18 cellular contexts compared by ENCODE assay signal in genomic region chr15:66824374-66824773, GRCh38.
DNase-seq lines count a peak whose midpoint lies in the region; TF ChIP-seq lines count a peak whose summit lies in the region.
"Had no signal": no experiment of that assay in that cellular context is flagged by ENCODE, and none has a peak within 500 bp of the region (broad histone marks: within the 10 kb centered on the region; RNA-seq: fewer than 3 reads in every experiment).

No MANE protein-coding gene starts in this region.

- no peak overlapping the region for H3K23ac ChIP-seq in H9 (ENCODE audit: insufficient read length, low read depth, low read length)
- no peak overlapping the region for H3K23ac ChIP-seq in trophoblast cell (ENCODE audit: low read length)

- H2BK15ac ChIP-seq in H9 (ENCODE audit: low read depth, low read length): no peak overlapping the region

- H3K27ac ChIP-seq in H9 (ENCODE audit: insufficient read length, low read depth, low read length) (no peak overlapping the region), trophoblast cell (ENCODE audit: low read depth, low read length) (no peak overlapping the region)
- H3K27ac ChIP-seq: BLaER1, HL-60 had no signal

- peaks cover 16% of the 10 kb centered on the region for H3K27me3 Mint-ChIP-seq in activated naive CD4-positive, alpha-beta T cell treated with anti-CD3 and anti-CD28 coated beads, Interleukin-2, amount 10 ng/mL, durations not matched to agents 7 days and 5 days
- H3K27me3 Mint-ChIP-seq in H9 (ENCODE audit: low read depth): peaks cover 6% of the 10 kb centered on the region
- H3K27me3 Mint-ChIP-seq in osteocyte (ENCODE audit: unreplicated experiment): no peaks in the 10 kb centered on the region

- H3K9me3 ChIP-seq in H9 (ENCODE audit: control insufficient read depth, low read depth, low read length): no peaks in the 10 kb centered on the region
- no peaks in the 10 kb centered on the region for H3K9me3 ChIP-seq in trophoblast cell (ENCODE audit: insufficient read depth, low read depth, low read length)
- H3K9me3 ChIP-seq: BLaER1, Caco-2 had no signal

- no peak overlapping the region for H3K56ac ChIP-seq in H9 (ENCODE audit: insufficient read length, low read depth, low read length)

- H4K5ac ChIP-seq in H9 (ENCODE audit: insufficient read length, low read depth, low read length): no peak overlapping the region

- no peaks in the 10 kb centered on the region for H4K20me1 ChIP-seq in H9 (ENCODE audit: control insufficient read depth, insufficient read depth, insufficient read length)
- H4K20me1 ChIP-seq: BLaER1 had no signal

- H2BK20ac ChIP-seq in H9 (ENCODE audit: low read depth, low read length, poor library complexity, severe bottlenecking): no peak overlapping the region

- H3K4me3 Mint-ChIP-seq in activated naive CD4-positive, alpha-beta T cell treated with anti-CD3 and anti-CD28 coated beads, Interleukin-2, amount 10 ng/mL, durations not matched to agents 7 days and 5 days: no peak overlapping the region
- H3K4me3 Mint-ChIP-seq in H9 (no peak overlapping the region), osteocyte (ENCODE audit: unreplicated experiment) (no peak overlapping the region)
- H3K4me3 Mint-ChIP-seq: CD8-positive, alpha-beta memory T cell; HFFc6 had no signal

- H3K18ac ChIP-seq in H9 (ENCODE audit: insufficient read length, low read depth, low read length) (no peak overlapping the region), trophoblast cell (ENCODE audit: low read length) (no peak overlapping the region)

- CTCF ChIA-PET in activated naive CD4-positive, alpha-beta T cell treated with anti-CD3 and anti-CD28 coated beads, Interleukin-2, amount 10 ng/mL, durations not matched to agents 7 days and 5 days (lab: Charles Lee): interaction anchor here (0.6 kb wide), 1 partner anchor 16 kb away, joined by 3 read pairs; no protein-coding TSS in a partner anchor

- H4K12ac ChIP-seq in trophoblast cell (ENCODE audit: low read depth, low read length): no peak overlapping the region

- no peak overlapping the region for H4K91ac ChIP-seq in H9 (ENCODE audit: insufficient read length, low read depth, low read length)
- H4K91ac ChIP-seq in trophoblast cell (ENCODE audit: low read depth, low read length): no peak overlapping the region

- H3K27ac Mint-ChIP-seq in activated naive CD4-positive, alpha-beta T cell treated with anti-CD3 and anti-CD28 coated beads, Interleukin-2, amount 10 ng/mL, durations not matched to agents 7 days and 5 days: peak overlapping the region; percentile 30
- H3K27ac Mint-ChIP-seq in H9: no peak overlapping the region
- no peak overlapping the region for H3K27ac Mint-ChIP-seq in osteocyte (ENCODE audit: unreplicated experiment)
- H3K27ac Mint-ChIP-seq: HFFc6 had no signal

- H3K4me2 ChIP-seq in H9 (ENCODE audit: insufficient read depth, insufficient read length, low read length): no peak overlapping the region
- no peak overlapping the region for H3K4me2 ChIP-seq in trophoblast cell (ENCODE audit: low read length)
- H3K4me2 ChIP-seq: BLaER1 had no signal

- H3K4me1 Mint-ChIP-seq in activated naive CD4-positive, alpha-beta T cell treated with anti-CD3 and anti-CD28 coated beads, Interleukin-2, amount 10 ng/mL, durations not matched to agents 7 days and 5 days: no peaks in the 10 kb centered on the region
- H3K4me1 Mint-ChIP-seq in H9 (peaks cover 34 to 38% of the 10 kb centered on the region in 2 experiments), osteocyte (ENCODE audit: unreplicated experiment) (peaks cover 24% of the 10 kb centered on the region)
- H3K4me1 Mint-ChIP-seq: CD8-positive, alpha-beta memory T cell had no signal

- H3K79me1 ChIP-seq in H9 (ENCODE audit: insufficient read depth, low read depth, low read length, poor library complexity, severe bottlenecking) (no peaks in the 10 kb centered on the region), trophoblast cell (ENCODE audit: low read length) (peaks cover 12% of the 10 kb centered on the region)

- no peaks in the 10 kb centered on the region for H3K9me3 Mint-ChIP-seq in activated naive CD4-positive, alpha-beta T cell treated with anti-CD3 and anti-CD28 coated beads, Interleukin-2, amount 10 ng/mL, durations not matched to agents 7 days and 5 days
- H3K9me3 Mint-ChIP-seq in H9 (no peaks in the 10 kb centered on the region), osteocyte (ENCODE audit: unreplicated experiment) (no peaks in the 10 kb centered on the region)
- H3K9me3 Mint-ChIP-seq: CD8-positive, alpha-beta memory T cell; HFFc6 had no signal

- H3K79me2 ChIP-seq in H9 (ENCODE audit: insufficient read depth, low read length) (no peaks in the 10 kb centered on the region), trophoblast cell (ENCODE audit: control insufficient read depth, insufficient read depth, low read length, poor library complexity) (no peaks in the 10 kb centered on the region)

- H2BK12ac ChIP-seq in H9 (ENCODE audit: insufficient read length, low read depth, low read length) (no peak overlapping the region), trophoblast cell (ENCODE audit: low read length) (peak overlapping the region; percentile 67)

- H3K4me3 ChIP-seq in trophoblast cell (ENCODE audit: low read depth, low read length): no peak overlapping the region
- H3K4me3 ChIP-seq: BLaER1 had no signal

- no peaks in the 10 kb centered on the region for H3K36me3 Mint-ChIP-seq in activated naive CD4-positive, alpha-beta T cell treated with anti-CD3 and anti-CD28 coated beads, Interleukin-2, amount 10 ng/mL, durations not matched to agents 7 days and 5 days
- H3K36me3 Mint-ChIP-seq in H9 (ENCODE audit: insufficient read depth in 1 of 3, low read depth in 3 of 3) (no peaks in the 10 kb centered on the region), osteocyte (ENCODE audit: unreplicated experiment) (no peaks in the 10 kb centered on the region)
- H3K36me3 Mint-ChIP-seq: CD8-positive, alpha-beta memory T cell had no signal

- H3K14ac ChIP-seq in H9 (ENCODE audit: insufficient read depth, low read length) (0 out of 2 replicates have a peak overlapping the region, but pooled peaks have one; percentile 27), trophoblast cell (ENCODE audit: low read length) (no peak overlapping the region)

- WGBS in H9 (ENCODE audit: extremely low coverage, insufficient read length, low lambda C conversion rate): no CpG with 5 or more reads among the region's 3 CpGs
- no CpG with 5 or more reads among the region's 3 CpGs for WGBS in trophoblast cell (ENCODE audit: extremely low coverage, insufficient coverage, insufficient read length)

- H2BK120ac ChIP-seq in H9 (ENCODE audit: low read depth, low read length, poor library complexity, severe bottlenecking) (no peak overlapping the region), trophoblast cell (ENCODE audit: insufficient read depth, low read length, poor library complexity) (no peak overlapping the region)

- no peaks in the 10 kb centered on the region for H3K36me3 ChIP-seq in trophoblast cell (ENCODE audit: control insufficient read depth in 1 of 2, insufficient read depth in 2 of 2, low read length in 2 of 2)
- H3K36me3 ChIP-seq: BLaER1 had no signal

- no peak overlapping the region for H3K9ac ChIP-seq in H9 (ENCODE audit: extremely low read depth, insufficient read length, low read length)
- H3K9ac ChIP-seq in trophoblast cell (ENCODE audit: low read length): no peak overlapping the region
- H3K9ac ChIP-seq: BLaER1 had no signal

- H3K23me2 ChIP-seq in H9 (ENCODE audit: insufficient read length, low read depth, low read length, poor library complexity, severe bottlenecking): no peaks in the 10 kb centered on the region

- H3K27me3 ChIP-seq in H9 (ENCODE audit: insufficient read depth, low read length) (no peaks in the 10 kb centered on the region), trophoblast cell (ENCODE audit: insufficient read depth, low read length) (no peaks in the 10 kb centered on the region)
- H3K27me3 ChIP-seq: BLaER1 had no signal

- DNase-seq in activated naive CD4-positive, alpha-beta T cell treated with anti-CD3 and anti-CD28 coated beads, Interleukin-2, amount 10 ng/mL, durations not matched to agents 7 days and 5 days: no peak
- DNase-seq in activated naive CD4-positive, alpha-beta T cell treated with Interleukin-2 at 50 U/mL for 16 hours: no peak
- DNase-seq in H9 (no peak), islet precursor cell (peak; percentile 38), trophoblast cell (no peak), osteocyte (ENCODE audit: extremely low spot score, unreplicated experiment) (no peak), HUDEP-2 (lab: John Stamatoyannopoulos, UW; ENCODE audit: unreplicated experiment in 76 of 76) (no peak), iPS-NIHi7 (ENCODE audit: extremely low spot score) (no peak)
- DNase-seq: 8988T; AML-193; Caco-2; CD8-positive, alpha-beta memory T cell; DND-41; GDM1; HCEC 1CT; HFFc6 had no signal

- H3K4ac ChIP-seq in H9 (ENCODE audit: low read depth, low read length) (no peak overlapping the region), trophoblast cell (ENCODE audit: low read depth, low read length) (no peak overlapping the region)

- H2AFZ ChIP-seq in H9 (ENCODE audit: low read length) (no peak overlapping the region), trophoblast cell (ENCODE audit: insufficient read depth, low read length, poor library complexity) (no peak overlapping the region)

- TF ChIP-seq CTCF in H9 (conservative IDR thresholded peaks at IDR 0.05): no peak
- TF ChIP-seq CTCF in osteocyte (IDR thresholded peaks at IDR 0.05): no peak

- H2BK5ac ChIP-seq in H9 (ENCODE audit: insufficient read length, low read length) (no peak overlapping the region), trophoblast cell (ENCODE audit: low read depth, low read length, poor library complexity) (no peak overlapping the region)

- no peak overlapping the region for H3T11ph ChIP-seq in H9 (ENCODE audit: low read length)

- no peak overlapping the region for H4K8ac ChIP-seq in H9 (replicated peaks; ENCODE audit: insufficient read length, low read depth, low read length)
- no peak overlapping the region for H4K8ac ChIP-seq in trophoblast cell (ENCODE audit: low read depth, low read length)

- H3K4me1 ChIP-seq in H9 (ENCODE audit: insufficient read depth, low read length) (peaks cover 5% of the 10 kb centered on the region; the same call in 1 of the 2 replicates), trophoblast cell (ENCODE audit: control insufficient read depth in 1 of 2, insufficient read depth in 2 of 2, low read length in 2 of 2) (peaks cover 11 to 18% of the 10 kb centered on the region in 2 experiments)
- H3K4me1 ChIP-seq: Caco-2 had no signal

- H2AK5ac ChIP-seq in H9 (ENCODE audit: insufficient read length, low read length) (no peak overlapping the region), trophoblast cell (ENCODE audit: low read length) (no peak overlapping the region)
